29 cellular contexts compared by ENCODE assay signal in genomic region chr1:80529546-80529945, GRCh38.
"Had no signal": no experiment of that assay in that cellular context is flagged by ENCODE, and none has a peak within 500 bp of the region (broad histone marks: within the 10 kb centered on the region; RNA-seq: fewer than 3 reads in every experiment).

No MANE protein-coding gene starts in this region.

- H3K27me3 Mint-ChIP-seq: stimulated activated memory B cell treated with anti-CD40 and anti-IgM and Interleukin-4, amounts not matched to agents 10 μg/mL and 1 μg/mL and 100 μg/mL, for 72 hours; stimulated activated naive B cell treated with anti-CD40 and anti-IgM and Interleukin-4, amounts not matched to agents 10 μg/mL and 1 μg/mL and 100 μg/mL, for 72 hours; stimulated activated naive CD8-positive, alpha-beta T cell treated with anti-CD3 and anti-CD28 coated beads, Interleukin-15, amount 100 ng/mL, for 72 hours; stimulated activated naive CD8-positive, alpha-beta T cell treated with anti-CD3 and anti-CD28 coated beads, Interleukin-15, Interleukin-2, amounts not matched to agents 100 ng/mL and 50 ng/mL, for 24 hours; type B pancreatic cell had no signal

- FAIRE-seq: urothelium cell line had no signal

- H3K27ac Mint-ChIP-seq: stimulated activated effector memory CD8-positive, alpha-beta T cell treated with anti-CD3 and anti-CD28 coated beads, Interleukin-12 subunit alpha, Interleukin-12 subunit beta, amount 100 ng/mL, for 72 hours; stimulated activated memory B cell treated with anti-CD40 and anti-IgM and Interleukin-4, amounts not matched to agents 10 μg/mL and 1 μg/mL and 100 μg/mL, for 72 hours; stimulated activated naive B cell treated with anti-CD40 and anti-IgM and Interleukin-4, amounts not matched to agents 10 μg/mL and 1 μg/mL and 100 μg/mL, for 72 hours; stimulated activated naive CD8-positive, alpha-beta T cell treated with anti-CD3 and anti-CD28 coated beads, Interleukin-15, amount 100 ng/mL, for 72 hours; stimulated activated naive CD8-positive, alpha-beta T cell treated with anti-CD3 and anti-CD28 coated beads, Interleukin-15, Interleukin-2, amounts not matched to agents 100 ng/mL and 50 ng/mL, for 24 hours; type B pancreatic cell had no signal

- DNase-seq: stimulated activated CD4-positive, alpha-beta T cell treated with anti-CD3 and anti-CD28 coated beads, Interleukin-2, amount 100 ng/mL, for 48 hours; stimulated activated CD4-positive, alpha-beta T cell treated with anti-CD3 and anti-CD28 coated beads, Interleukin-4, amount 100 ng/mL, for 1 hour; stimulated activated CD4-positive, alpha-beta T cell treated with anti-CD3 and anti-CD28 coated beads, Interleukin-4, amount 100 ng/mL, for 24 hours; stimulated activated CD4-positive, alpha-beta T cell treated with anti-CD3 and anti-CD28 coated beads, Interleukin-4, amount 100 ng/mL, for 4 hours; stimulated activated CD8-positive, alpha-beta memory T cell treated with anti-CD3 and anti-CD28 coated beads, Interleukin-4, amount 100 ng/mL, for 48 hours; stimulated activated naive B cell treated with anti-CD40 and anti-IgM and Interleukin-4, amounts not matched to agents 10 μg/mL and 1 μg/mL and 100 μg/mL, for 72 hours; stimulated activated naive CD4-positive, alpha-beta T cell; stimulated activated naive CD4-positive, alpha-beta T cell treated with Interleukin-2 at 50 U/mL for 16 hours; stimulated activated naive CD8-positive, alpha-beta T cell treated with anti-CD3 and anti-CD28 coated beads, Interleukin-15, amount 100 ng/mL, for 72 hours; stimulated activated naive CD8-positive, alpha-beta T cell treated with anti-CD3 and anti-CD28 coated beads, Interleukin-15, Interleukin-2, amounts not matched to agents 100 U/mL and 50 U/mL, for 24 hours; stomach; substantia nigra; testis; thyroid gland; tibial artery; transverse colon; trophoblast cell; upper lobe of left lung; upper lobe of right lung; uterus had no signal

- H3K36me3 ChIP-seq: stomach, suprapubic skin, thoracic aorta, thyroid gland, tibial artery, tibial nerve, transverse colon, upper lobe of left lung, upper lobe of right lung, uterus, vagina had no signal

- H3K4me1 ChIP-seq: suprapubic skin, testis, transverse colon, upper lobe of left lung, upper lobe of right lung, uterus, vagina had no signal

- H3K4me3 Mint-ChIP-seq: stimulated activated effector memory CD8-positive, alpha-beta T cell treated with anti-CD3 and anti-CD28 coated beads, Interleukin-12 subunit alpha, Interleukin-12 subunit beta, amount 100 ng/mL, for 72 hours; stimulated activated memory B cell treated with anti-CD40 and anti-IgM and Interleukin-4, amounts not matched to agents 10 μg/mL and 1 μg/mL and 100 μg/mL, for 72 hours; stimulated activated naive B cell treated with anti-CD40 and anti-IgM and Interleukin-4, amounts not matched to agents 10 μg/mL and 1 μg/mL and 100 μg/mL, for 72 hours; stimulated activated naive CD8-positive, alpha-beta T cell treated with anti-CD3 and anti-CD28 coated beads, Interleukin-15, amount 100 ng/mL, for 72 hours; stimulated activated naive CD8-positive, alpha-beta T cell treated with anti-CD3 and anti-CD28 coated beads, Interleukin-15, Interleukin-2, amounts not matched to agents 100 ng/mL and 50 ng/mL, for 24 hours; type B pancreatic cell had no signal

- H3K27me3 ChIP-seq: stomach, suprapubic skin, testis, thyroid gland, tibial artery, tibial nerve, transverse colon, upper lobe of left lung, upper lobe of right lung, uterus, vagina had no signal

- H3K9me3 ChIP-seq: stomach, suprapubic skin, testis, thoracic aorta, thyroid gland, tibial artery, tibial nerve, transverse colon, upper lobe of left lung, upper lobe of right lung, uterus, vagina had no signal

- ATAC-seq: stimulated activated effector memory CD8-positive, alpha-beta T cell treated with anti-CD3 and anti-CD28 coated beads, Interleukin-12 subunit alpha, Interleukin-12 subunit beta, amount 100 ng/mL, for 72 hours; stimulated activated memory B cell treated with anti-CD40 and anti-IgM and Interleukin-4, amounts not matched to agents 10 μg/mL and 1 μg/mL and 100 μg/mL, for 72 hours; stimulated activated naive B cell treated with anti-CD40 and anti-IgM and Interleukin-4, amounts not matched to agents 10 μg/mL and 1 μg/mL and 100 μg/mL, for 72 hours; stimulated activated naive CD8-positive, alpha-beta T cell treated with anti-CD3 and anti-CD28 coated beads, Interleukin-15, amount 100 ng/mL, for 72 hours; stimulated activated naive CD8-positive, alpha-beta T cell treated with anti-CD3 and anti-CD28 coated beads, Interleukin-15, Interleukin-2, amounts not matched to agents 100 U/mL and 50 U/mL, for 24 hours; upper lobe of right lung had no signal

- H3K27ac ChIP-seq: stomach, suprapubic skin, testis, thoracic aorta, thyroid gland, tibial artery, tibial nerve, transverse colon, upper lobe of left lung, upper lobe of right lung, uterus, vagina had no signal

- H3K36me3 Mint-ChIP-seq: stimulated activated effector memory CD8-positive, alpha-beta T cell treated with anti-CD3 and anti-CD28 coated beads, Interleukin-12 subunit alpha, Interleukin-12 subunit beta, amount 100 ng/mL, for 72 hours; stimulated activated memory B cell treated with anti-CD40 and anti-IgM and Interleukin-4, amounts not matched to agents 10 μg/mL and 1 μg/mL and 100 μg/mL, for 72 hours; stimulated activated naive B cell treated with anti-CD40 and anti-IgM and Interleukin-4, amounts not matched to agents 10 μg/mL and 1 μg/mL and 100 μg/mL, for 72 hours; type B pancreatic cell had no signal

- H3K4me1 Mint-ChIP-seq: stimulated activated effector memory CD8-positive, alpha-beta T cell treated with anti-CD3 and anti-CD28 coated beads, Interleukin-12 subunit alpha, Interleukin-12 subunit beta, amount 100 ng/mL, for 72 hours; stimulated activated memory B cell treated with anti-CD40 and anti-IgM and Interleukin-4, amounts not matched to agents 10 μg/mL and 1 μg/mL and 100 μg/mL, for 72 hours; stimulated activated naive B cell treated with anti-CD40 and anti-IgM and Interleukin-4, amounts not matched to agents 10 μg/mL and 1 μg/mL and 100 μg/mL, for 72 hours; stimulated activated naive CD8-positive, alpha-beta T cell treated with anti-CD3 and anti-CD28 coated beads, Interleukin-15, amount 100 ng/mL, for 72 hours had no signal

- H3K4me3 ChIP-seq: stomach, suprapubic skin, testis, thoracic aorta, thyroid gland, tibial artery, tibial nerve, transverse colon, upper lobe of left lung, upper lobe of right lung, uterus, vagina had no signal

- H3K9me3 Mint-ChIP-seq: stimulated activated memory B cell treated with anti-CD40 and anti-IgM and Interleukin-4, amounts not matched to agents 10 μg/mL and 1 μg/mL and 100 μg/mL, for 72 hours; stimulated activated naive B cell treated with anti-CD40 and anti-IgM and Interleukin-4, amounts not matched to agents 10 μg/mL and 1 μg/mL and 100 μg/mL, for 72 hours; stimulated activated naive CD8-positive, alpha-beta T cell treated with anti-CD3 and anti-CD28 coated beads, Interleukin-15, Interleukin-2, amounts not matched to agents 100 ng/mL and 50 ng/mL, for 24 hours; type B pancreatic cell had no signal
